ENCODE assay signal across 8 cellular contexts in genomic region chr19:7197760-7198696, GRCh38.
A peak's percentile ranks its signal among the peaks of the same experiment; 100 is the strongest.
DNase-seq lines count a peak whose midpoint lies in the region; ATAC-seq and TF ChIP-seq lines count a peak whose summit lies in the region.

No MANE protein-coding gene starts in this region.

- H3K9me3 Mint-ChIP-seq in activated T-cell treated with anti-CD3 and anti-CD28 coated beads, Interleukin-2, amount 50 U/mL, for 24 hours = no peaks in the 10 kb centered on the region

- H2AFZ ChIP-seq in OCI-LY7 (ENCODE audit: low read length) = peak overlapping the region; percentile 77; the same call in 1 of the 2 replicates

- H3K9me3 ChIP-seq in HUES48 (ENCODE audit: control insufficient read depth, insufficient read depth, low read length) (no peaks in the 10 kb centered on the region), OCI-LY7 (ENCODE audit: low read length) (no peaks in the 10 kb centered on the region), esophagus (ENCODE audit: control insufficient read depth in 2 of 2, insufficient read depth in 1 of 2, low read depth in 1 of 2, low read length in 1 of 2) (no peaks in the 10 kb centered on the region), mucosa of stomach (ENCODE audit: control insufficient read depth, low read length) (no peaks in the 10 kb centered on the region)

- H3K9me2 ChIP-seq in OCI-LY7 (ENCODE audit: insufficient read depth, low read length) = no peaks in the 10 kb centered on the region

- peak overlapping the region; percentile 80 for H3K4me3 ChIP-seq in HUES48 (ENCODE audit: low read depth, low read length)
- peak overlapping the region; percentile 75 for H3K4me3 ChIP-seq in OCI-LY7 (ENCODE audit: low read depth, low read length, poor library complexity, severe bottlenecking)
- peak overlapping the region; percentile 52 to 68 for H3K4me3 ChIP-seq in esophagus (ENCODE audit: low read depth in 1 of 2, low read length in 2 of 2)
- H3K4me3 ChIP-seq in mucosa of stomach (ENCODE audit: low read length) = peak overlapping the region; percentile 63

- TF ChIP-seq CTCF in OCI-LY7 (conservative IDR thresholded peaks at IDR 0.05; ENCODE audit: low read length) = no peak

- peak; percentile 75 for ATAC-seq in GM21381 (IDR thresholded peaks at IDR 0.05; ENCODE audit: unreplicated experiment)

- peak overlapping the region; percentile 74 for H3K4me3 Mint-ChIP-seq in activated T-cell treated with anti-CD3 and anti-CD28 coated beads, Interleukin-2, amount 50 U/mL, for 24 hours

- peak; percentile 65 for DNase-seq in DMS 273 treated with DMSO at 0.1 percent for 48 hours (lab: John Stamatoyannopoulos, UW)
- peak; percentile 97 for DNase-seq in OCI-LY7 (ENCODE audit: low spot score)
- DNase-seq in activated T-cell treated with anti-CD3 and anti-CD28 coated beads, Interleukin-2, amount 50 U/mL, for 24 hours = peak; percentile 93
- DNase-seq in stimulated activated CD8-positive, alpha-beta memory T cell treated with anti-CD3 and anti-CD28 coated beads, Interleukin-4, amount 100 ng/mL, for 4 hours (ENCODE audit: low read depth in 2 of 2, low spot score in 1 of 2) = peak; percentile 55 to 77

- H3K27ac ChIP-seq in HUES48 (ENCODE audit: low read depth, low read length) (peak overlapping the region; percentile 59), OCI-LY7 (ENCODE audit: low read depth, low read length, poor library complexity, severe bottlenecking) (peak overlapping the region; percentile 72), esophagus (ENCODE audit: low read depth in 2 of 2, low read length in 1 of 2) (peak overlapping the region; percentile 85 to 94)

- no peaks in the 10 kb centered on the region for H4K20me1 ChIP-seq in OCI-LY7 (ENCODE audit: insufficient read depth, low read length)

- H3K4me2 ChIP-seq in OCI-LY7 (ENCODE audit: low read length) = peak overlapping the region; percentile 78

- peaks cover 23% of the 10 kb centered on the region; the same call in 1 of the 2 replicates for H3K79me2 ChIP-seq in OCI-LY7 (ENCODE audit: insufficient read depth, low read depth, low read length)

- WGBS in esophagus, 2 donors = 0% methylated on average over 58 to 72 of the region's 72 CpGs

- intact Hi-C loops in OCI-LY7 (cut with micrococcal nuclease; ENCODE audit: unreplicated experiment) = loop anchor here (1.0 to 2.0 kb wide), 4 partner anchors 41 to 143 kb away; partner anchors contain the start of gene INSR

- H3K27me3 Mint-ChIP-seq in activated T-cell treated with anti-CD3 and anti-CD28 coated beads, Interleukin-2, amount 50 U/mL, for 24 hours = peaks cover 30% of the 10 kb centered on the region

- BruUV-seq in OCI-LY7 (replicated peaks; lab: Mats Ljungman, UMichigan) = no TSS peak

- CTCF ChIA-PET in OCI-LY7 (lab: Charles Lee; ENCODE audit: unreplicated experiment) = no interaction called here

- H3K27ac Mint-ChIP-seq in activated T-cell treated with anti-CD3 and anti-CD28 coated beads, Interleukin-2, amount 50 U/mL, for 24 hours = peak overlapping the region; percentile 90

- H3K9ac ChIP-seq in HUES48 (ENCODE audit: low read depth, low read length) (peak overlapping the region; percentile 85), mucosa of stomach (ENCODE audit: low read length) (peak overlapping the region; percentile 74)

- POLR2A ChIA-PET in OCI-LY7 (lab: Charles Lee) = interaction anchor here (0.6 kb wide), 1 partner anchor 621 kb away, joined by 3 read pairs; no protein-coding TSS in a partner anchor

- H3K4me1 ChIP-seq in HUES48 (ENCODE audit: control insufficient read depth, insufficient read depth, low read length) = no peaks in the 10 kb centered on the region; the same call in 1 of the 2 replicates
- peaks cover 42% of the 10 kb centered on the region for H3K4me1 ChIP-seq in OCI-LY7 (ENCODE audit: insufficient read depth, low read length, poor library complexity, severe bottlenecking)
- peaks cover 0 to 7% of the 10 kb centered on the region in 2 donors for H3K4me1 ChIP-seq in esophagus (ENCODE audit: control insufficient read depth in 2 of 2, insufficient read depth in 2 of 2, low read length in 1 of 2)
- peaks cover 23% of the 10 kb centered on the region for H3K4me1 ChIP-seq in mucosa of stomach (ENCODE audit: control insufficient read depth, insufficient read depth, low read length)

- no peaks in the 10 kb centered on the region for H3K36me3 Mint-ChIP-seq in activated T-cell treated with anti-CD3 and anti-CD28 coated beads, Interleukin-2, amount 50 U/mL, for 24 hours (ENCODE audit: low read depth)

- no peaks in the 10 kb centered on the region for H3K36me3 ChIP-seq in HUES48 (ENCODE audit: control insufficient read depth, insufficient read depth, low read length)
- H3K36me3 ChIP-seq in OCI-LY7 (ENCODE audit: insufficient read depth, low read length) = no peaks in the 10 kb centered on the region
- no peaks in the 10 kb centered on the region for H3K36me3 ChIP-seq in esophagus (ENCODE audit: control insufficient read depth in 2 of 2, insufficient read depth in 2 of 2, low read length in 1 of 2)
- no peaks in the 10 kb centered on the region for H3K36me3 ChIP-seq in mucosa of stomach (ENCODE audit: control insufficient read depth, insufficient read depth, low read length)

- no peaks in the 10 kb centered on the region for H3K27me3 ChIP-seq in HUES48 (ENCODE audit: control insufficient read depth, insufficient read depth, low read length)
- no peaks in the 10 kb centered on the region for H3K27me3 ChIP-seq in esophagus (ENCODE audit: control insufficient read depth in 1 of 2, insufficient read depth in 2 of 2, low read length in 2 of 2)
- H3K27me3 ChIP-seq in mucosa of stomach (ENCODE audit: control insufficient read depth, insufficient read depth, low read length) = no peaks in the 10 kb centered on the region

- peaks cover 22% of the 10 kb centered on the region for H3K4me1 Mint-ChIP-seq in activated T-cell treated with anti-CD3 and anti-CD28 coated beads, Interleukin-2, amount 50 U/mL, for 24 hours (ENCODE audit: low read depth)

Comparison
In these comparisons a context has a peak if more than half of its experiments do, and no peak if none do; other contexts are left out.
1. Peak in every context shown above with its lines: DNase-seq, ATAC-seq, H3K4me3 ChIP-seq and H3K27ac ChIP-seq.